ENCODE assay signal across 2 cellular contexts in the genomic region with DNA sequence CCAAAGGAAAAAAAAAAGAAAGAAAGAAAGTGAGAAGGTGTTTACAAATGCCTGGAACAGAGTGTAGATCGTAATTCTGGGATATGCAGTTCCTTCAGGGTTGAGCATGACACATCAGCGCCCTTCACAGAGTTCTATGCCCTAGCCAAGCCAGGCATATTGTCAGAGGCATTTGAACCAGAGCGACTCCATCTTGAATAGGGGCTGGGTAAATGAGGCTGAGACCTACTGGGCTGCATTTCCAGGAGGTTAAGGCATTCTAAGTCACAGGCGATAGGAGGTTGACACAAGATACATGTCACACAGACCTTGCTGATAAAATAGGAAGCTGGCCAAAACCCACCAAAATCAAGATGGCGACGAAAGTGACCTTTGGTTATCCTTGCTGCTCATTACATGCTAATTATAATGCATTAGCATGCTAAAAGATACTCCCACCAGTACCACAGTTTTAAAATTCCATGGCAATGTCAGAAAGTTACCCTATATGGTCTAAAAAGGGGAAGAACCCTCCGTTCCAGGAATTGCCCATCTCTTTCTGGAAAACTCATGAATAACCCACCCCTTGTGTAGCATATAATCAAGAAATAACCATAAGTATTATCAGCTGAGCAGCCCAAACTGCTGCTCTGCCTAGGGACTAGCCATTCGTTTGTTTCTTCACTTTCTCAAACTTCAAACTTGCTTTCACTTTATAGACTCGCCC.
TF ChIP-seq lines count a peak whose summit lies in the region.

No MANE protein-coding gene starts in this region.

TF ChIP-seq in GM23338, 12 proteins besides CTCF, POLR2A, EP300 and RAD21 (continued from another document):
- TF ChIP-seq ZNF114 (CRISPR knock-in tag; IDR thresholded peaks at IDR 0.05) (no peak), NANOG (IDR thresholded peaks at IDR 0.05; ENCODE audit: borderline replicate concordance) (no peak), POLR2AphosphoS5 (IDR thresholded peaks at IDR 0.05; ENCODE audit: low read depth) (no peak)

TF ChIP-seq in HepG2, 621 proteins besides CTCF, POLR2A, EP300 and RAD21 (continued from another document):
- TF ChIP-seq, protein P1, sequence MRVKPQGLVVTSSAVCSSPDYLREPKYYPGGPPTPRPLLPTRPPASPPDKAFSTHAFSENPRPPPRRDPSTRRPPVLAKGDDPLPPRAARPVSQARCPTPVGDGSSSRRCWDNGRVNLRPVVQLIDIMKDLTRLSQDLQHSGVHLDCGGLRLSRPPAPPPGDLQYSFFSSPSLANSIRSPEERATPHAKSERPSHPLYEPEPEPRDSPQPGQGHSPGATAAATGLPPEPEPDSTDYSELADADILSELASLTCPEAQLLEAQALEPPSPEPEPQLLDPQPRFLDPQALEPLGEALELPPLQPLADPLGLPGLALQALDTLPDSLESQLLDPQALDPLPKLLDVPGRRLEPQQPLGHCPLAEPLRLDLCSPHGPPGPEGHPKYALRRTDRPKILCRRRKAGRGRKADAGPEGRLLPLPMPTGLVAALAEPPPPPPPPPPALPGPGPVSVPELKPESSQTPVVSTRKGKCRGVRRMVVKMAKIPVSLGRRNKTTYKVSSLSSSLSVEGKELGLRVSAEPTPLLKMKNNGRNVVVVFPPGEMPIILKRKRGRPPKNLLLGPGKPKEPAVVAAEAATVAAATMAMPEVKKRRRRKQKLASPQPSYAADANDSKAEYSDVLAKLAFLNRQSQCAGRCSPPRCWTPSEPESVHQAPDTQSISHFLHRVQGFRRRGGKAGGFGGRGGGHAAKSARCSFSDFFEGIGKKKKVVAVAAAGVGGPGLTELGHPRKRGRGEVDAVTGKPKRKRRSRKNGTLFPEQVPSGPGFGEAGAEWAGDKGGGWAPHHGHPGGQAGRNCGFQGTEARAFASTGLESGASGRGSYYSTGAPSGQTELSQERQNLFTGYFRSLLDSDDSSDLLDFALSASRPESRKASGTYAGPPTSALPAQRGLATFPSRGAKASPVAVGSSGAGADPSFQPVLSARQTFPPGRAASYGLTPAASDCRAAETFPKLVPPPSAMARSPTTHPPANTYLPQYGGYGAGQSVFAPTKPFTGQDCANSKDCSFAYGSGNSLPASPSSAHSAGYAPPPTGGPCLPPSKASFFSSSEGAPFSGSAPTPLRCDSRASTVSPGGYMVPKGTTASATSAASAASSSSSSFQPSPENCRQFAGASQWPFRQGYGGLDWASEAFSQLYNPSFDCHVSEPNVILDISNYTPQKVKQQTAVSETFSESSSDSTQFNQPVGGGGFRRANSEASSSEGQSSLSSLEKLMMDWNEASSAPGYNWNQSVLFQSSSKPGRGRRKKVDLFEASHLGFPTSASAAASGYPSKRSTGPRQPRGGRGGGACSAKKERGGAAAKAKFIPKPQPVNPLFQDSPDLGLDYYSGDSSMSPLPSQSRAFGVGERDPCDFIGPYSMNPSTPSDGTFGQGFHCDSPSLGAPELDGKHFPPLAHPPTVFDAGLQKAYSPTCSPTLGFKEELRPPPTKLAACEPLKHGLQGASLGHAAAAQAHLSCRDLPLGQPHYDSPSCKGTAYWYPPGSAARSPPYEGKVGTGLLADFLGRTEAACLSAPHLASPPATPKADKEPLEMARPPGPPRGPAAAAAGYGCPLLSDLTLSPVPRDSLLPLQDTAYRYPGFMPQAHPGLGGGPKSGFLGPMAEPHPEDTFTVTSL (CRISPR knock-in tag; IDR thresholded peaks at IDR 0.05; ENCODE audit: borderline replicate concordance), result no peak
- TF ChIP-seq, protein P2, sequence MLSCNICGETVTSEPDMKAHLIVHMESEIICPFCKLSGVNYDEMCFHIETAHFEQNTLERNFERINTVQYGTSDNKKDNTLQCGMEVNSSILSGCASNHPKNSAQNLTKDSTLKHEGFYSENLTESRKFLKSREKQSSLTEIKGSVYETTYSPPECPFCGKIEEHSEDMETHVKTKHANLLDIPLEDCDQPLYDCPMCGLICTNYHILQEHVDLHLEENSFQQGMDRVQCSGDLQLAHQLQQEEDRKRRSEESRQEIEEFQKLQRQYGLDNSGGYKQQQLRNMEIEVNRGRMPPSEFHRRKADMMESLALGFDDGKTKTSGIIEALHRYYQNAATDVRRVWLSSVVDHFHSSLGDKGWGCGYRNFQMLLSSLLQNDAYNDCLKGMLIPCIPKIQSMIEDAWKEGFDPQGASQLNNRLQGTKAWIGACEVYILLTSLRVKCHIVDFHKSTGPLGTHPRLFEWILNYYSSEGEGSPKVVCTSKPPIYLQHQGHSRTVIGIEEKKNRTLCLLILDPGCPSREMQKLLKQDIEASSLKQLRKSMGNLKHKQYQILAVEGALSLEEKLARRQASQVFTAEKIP (CRISPR knock-in tag; IDR thresholded peaks at IDR 0.05; ENCODE audit: borderline replicate concordance), result no peak
